In the genomic region with DNA sequence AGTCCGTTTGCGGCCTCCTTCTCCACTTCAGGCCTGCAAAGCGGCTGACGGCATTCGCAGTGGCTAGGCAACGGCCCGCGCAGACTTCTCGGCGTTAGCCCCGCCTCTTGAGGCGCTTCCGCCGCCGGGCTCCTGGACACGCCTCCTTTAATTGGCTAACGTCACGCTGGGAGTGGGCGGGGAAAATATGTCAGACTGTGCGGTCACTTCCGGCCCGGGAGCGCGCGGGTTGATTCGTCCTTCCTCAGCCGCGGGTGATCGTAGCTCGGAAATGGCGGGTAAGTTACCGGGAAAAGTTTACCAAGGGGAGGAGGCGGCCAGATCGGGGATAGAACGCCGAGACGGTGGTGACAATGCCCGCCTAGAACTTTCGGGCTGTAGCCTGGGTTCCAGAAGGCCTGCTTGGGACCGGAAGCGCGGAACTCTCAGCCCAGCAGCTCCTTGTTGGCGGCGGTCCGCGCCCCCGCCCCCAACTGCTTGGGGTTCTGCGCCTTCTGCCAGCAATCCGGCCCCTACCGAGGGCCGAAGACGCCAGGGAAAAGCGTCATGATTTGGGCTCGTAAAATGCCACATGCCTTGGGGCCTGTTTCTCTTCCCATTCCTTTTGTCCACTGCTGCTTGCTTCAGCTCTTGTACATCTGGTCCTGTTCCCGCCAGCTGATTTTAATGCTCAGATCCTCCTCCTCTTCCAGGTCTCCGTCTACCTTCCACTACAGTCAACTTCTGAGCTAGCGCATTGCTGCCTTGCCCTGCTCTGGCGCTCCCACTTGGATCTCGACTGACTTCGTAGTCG, we compare ENCODE assay signal across 1 cellular context.
A peak's percentile ranks its signal among the peaks of the same experiment; 100 is the strongest.
TF ChIP-seq lines count a peak whose summit lies in the region.

A gene with protein sequence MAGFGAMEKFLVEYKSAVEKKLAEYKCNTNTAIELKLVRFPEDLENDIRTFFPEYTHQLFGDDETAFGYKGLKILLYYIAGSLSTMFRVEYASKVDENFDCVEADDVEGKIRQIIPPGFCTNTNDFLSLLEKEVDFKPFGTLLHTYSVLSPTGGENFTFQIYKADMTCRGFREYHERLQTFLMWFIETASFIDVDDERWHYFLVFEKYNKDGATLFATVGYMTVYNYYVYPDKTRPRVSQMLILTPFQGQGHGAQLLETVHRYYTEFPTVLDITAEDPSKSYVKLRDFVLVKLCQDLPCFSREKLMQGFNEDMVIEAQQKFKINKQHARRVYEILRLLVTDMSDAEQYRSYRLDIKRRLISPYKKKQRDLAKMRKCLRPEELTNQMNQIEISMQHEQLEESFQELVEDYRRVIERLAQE (plus strand): TSS at position 232 of the 793 bp plus-strand sequence. CDS start 40 bp downstream, at position 272.

TF ChIP-seq in K562, 482 proteins besides CTCF, POLR2A, EP300 and RAD21 (continued from another document):
- TF ChIP-seq FOXK1 (CRISPR knock-in tag; IDR thresholded peaks at IDR 0.05; ENCODE audit: borderline replicate concordance) (peak; percentile 96), SUPT5H (IDR thresholded peaks at IDR 0.05) (peak; percentile 91), TOE1 (IDR thresholded peaks at IDR 0.05; ENCODE audit: borderline replicate concordance) (no peak), TOE1 (CRISPR knock-in tag; IDR thresholded peaks at IDR 0.05; ENCODE audit: borderline replicate concordance, low read depth) (0 out of 2 replicates have a peak, but pooled peaks have one; percentile 49), ESRRA (IDR thresholded peaks at IDR 0.05; ENCODE audit: borderline replicate concordance, low read depth) (peak; percentile 80), NFIC (IDR thresholded peaks at IDR 0.05) (peak; percentile 57), SRF (CRISPR knock-in tag; IDR thresholded peaks at IDR 0.05) (no peak; a peak in 1 of 4 replicates), CREB1 (IDR thresholded peaks at IDR 0.05) (peak; percentile 98), CREB1 (CRISPR knock-in tag; IDR thresholded peaks at IDR 0.05) (peak; percentile 97)
- TF ChIP-seq, protein P1, sequence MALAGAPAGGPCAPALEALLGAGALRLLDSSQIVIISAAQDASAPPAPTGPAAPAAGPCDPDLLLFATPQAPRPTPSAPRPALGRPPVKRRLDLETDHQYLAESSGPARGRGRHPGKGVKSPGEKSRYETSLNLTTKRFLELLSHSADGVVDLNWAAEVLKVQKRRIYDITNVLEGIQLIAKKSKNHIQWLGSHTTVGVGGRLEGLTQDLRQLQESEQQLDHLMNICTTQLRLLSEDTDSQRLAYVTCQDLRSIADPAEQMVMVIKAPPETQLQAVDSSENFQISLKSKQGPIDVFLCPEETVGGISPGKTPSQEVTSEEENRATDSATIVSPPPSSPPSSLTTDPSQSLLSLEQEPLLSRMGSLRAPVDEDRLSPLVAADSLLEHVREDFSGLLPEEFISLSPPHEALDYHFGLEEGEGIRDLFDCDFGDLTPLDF (CRISPR knock-in tag; IDR thresholded peaks at IDR 0.05), result peak; percentile 94
- TF ChIP-seq, protein P2, sequence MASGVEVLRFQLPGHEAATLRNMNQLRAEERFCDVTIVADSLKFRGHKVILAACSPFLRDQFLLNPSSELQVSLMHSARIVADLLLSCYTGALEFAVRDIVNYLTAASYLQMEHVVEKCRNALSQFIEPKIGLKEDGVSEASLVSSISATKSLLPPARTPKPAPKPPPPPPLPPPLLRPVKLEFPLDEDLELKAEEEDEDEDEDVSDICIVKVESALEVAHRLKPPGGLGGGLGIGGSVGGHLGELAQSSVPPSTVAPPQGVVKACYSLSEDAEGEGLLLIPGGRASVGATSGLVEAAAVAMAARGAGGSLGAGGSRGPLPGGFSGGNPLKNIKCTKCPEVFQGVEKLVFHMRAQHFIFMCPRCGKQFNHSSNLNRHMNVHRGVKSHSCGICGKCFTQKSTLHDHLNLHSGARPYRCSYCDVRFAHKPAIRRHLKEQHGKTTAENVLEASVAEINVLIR (CRISPR knock-in tag; IDR thresholded peaks at IDR 0.05), result peak; percentile 88
